In the genomic region with DNA sequence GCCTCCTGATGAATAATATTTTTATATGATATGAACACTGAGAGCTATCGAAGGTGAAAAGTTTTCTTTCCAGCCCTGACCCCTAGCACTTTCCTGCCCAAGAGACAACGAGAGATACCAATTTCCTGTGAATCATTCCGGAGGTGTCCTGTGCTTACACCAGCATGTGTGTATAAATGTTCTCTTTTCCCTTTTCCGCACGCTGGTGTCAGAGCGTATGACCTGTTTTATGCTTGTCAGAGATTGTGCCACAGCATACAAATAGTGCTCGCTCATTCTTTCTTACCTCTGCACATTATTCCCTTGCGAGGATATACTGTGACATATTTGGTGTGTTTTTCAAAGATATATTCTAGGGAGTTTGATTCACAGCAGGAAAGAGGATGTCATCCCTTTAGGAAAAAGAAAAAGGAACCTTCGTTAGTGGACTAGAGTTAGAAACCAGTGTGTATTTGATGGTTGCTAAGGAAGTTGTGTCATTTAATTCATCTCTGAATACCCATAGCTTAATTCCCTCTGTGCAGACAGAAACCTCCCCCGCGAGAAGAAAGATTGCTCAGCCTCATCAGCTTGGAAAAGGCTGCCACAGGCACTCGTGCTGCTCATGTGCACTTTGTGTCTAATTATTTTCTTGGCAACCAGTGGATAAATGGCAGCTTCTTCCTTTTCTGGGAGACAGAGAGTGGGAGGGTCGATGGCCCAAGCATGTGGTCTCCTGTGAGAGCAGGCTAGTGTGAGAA, we compare ENCODE assay signal across 8 cellular contexts. TPM values are rescaled to one million over a fixed set of nuclear protein-coding genes. Genes with fewer than 3 reads are reported as not detected.
A peak's percentile ranks its signal among the peaks of the same experiment; 100 is the strongest.
DNase-seq lines count a peak whose midpoint lies in the region; ATAC-seq, FAIRE-seq and TF ChIP-seq lines count a peak whose summit lies in the region.

No MANE protein-coding gene starts in this region.

- ATAC-seq in naive thymus-derived CD8-positive, alpha-beta T cell: no peak
- no peak for ATAC-seq in GM18505 (IDR thresholded peaks at IDR 0.05; ENCODE audit: unreplicated experiment)
- no peak for ATAC-seq in GM18519 (IDR thresholded peaks at IDR 0.05; ENCODE audit: low FRiP score, unreplicated experiment)
- ATAC-seq in GM18868 (IDR thresholded peaks at IDR 0.05; ENCODE audit: unreplicated experiment): no peak

- peak overlapping the region; percentile 30 for H3K4me2 ChIP-seq in OCI-LY7 (ENCODE audit: low read length)

- peaks cover 46% of the 10 kb centered on the region for H3K4me1 ChIP-seq in OCI-LY7 (ENCODE audit: insufficient read depth, low read length, poor library complexity, severe bottlenecking)

- peak overlapping the region; percentile 13 for H3K27ac ChIP-seq in OCI-LY7 (ENCODE audit: low read depth, low read length, poor library complexity, severe bottlenecking)

- peak overlapping the region; percentile 71 to 96 (median 86) for H3K27ac Mint-ChIP-seq in naive thymus-derived CD8-positive, alpha-beta T cell

- DNase-seq in EL (peak; percentile 49), OCI-LY7 (ENCODE audit: low spot score) (no peak), SW480 (ENCODE audit: low spot score) (no peak)
- peak in 1 of 10 donors; percentile 14 for DNase-seq in naive thymus-derived CD8-positive, alpha-beta T cell

- H3K9me2 ChIP-seq in OCI-LY7 (ENCODE audit: insufficient read depth, low read length): no peaks in the 10 kb centered on the region

- TF ChIP-seq CTCF in OCI-LY7 (conservative IDR thresholded peaks at IDR 0.05; ENCODE audit: low read length): no peak

- 0 out of 2 replicates have a peak, but pooled peaks cover 4% of the 10 kb centered on the region for H3K9me3 ChIP-seq in OCI-LY7 (ENCODE audit: low read length)

- H2AFZ ChIP-seq in OCI-LY7 (ENCODE audit: low read length): peak overlapping the region; percentile 96

- no peaks in the 10 kb centered on the region for H3K9me3 Mint-ChIP-seq in naive thymus-derived CD8-positive, alpha-beta T cell

- BruUV-seq in OCI-LY7 (replicated peaks; lab: Mats Ljungman, UMichigan): no TSS peak

- POLR2A ChIA-PET in OCI-LY7 (lab: Charles Lee): interaction anchor here (1.0 to 1.6 kb wide), 4 partner anchors 9 to 51 kb away, joined by 3 to 4 read pairs (median 4); no protein-coding TSS in a partner anchor
- POLR2A ChIA-PET in naive thymus-derived CD8-positive, alpha-beta T cell (lab: Charles Lee): interaction anchor here (0.6 to 1.3 kb wide), 6 partner anchors 10 to 62 kb away, joined by 3 to 5 read pairs (median 3); a partner anchor contains a TSS

- H4K20me1 ChIP-seq in OCI-LY7 (ENCODE audit: insufficient read depth, low read length): no peaks in the 10 kb centered on the region

- H3K4me3 Mint-ChIP-seq in naive thymus-derived CD8-positive, alpha-beta T cell: peak overlapping the region in 7 of 10 donors; percentile 9 to 76 (median 37)

- intact Hi-C loops in OCI-LY7 (cut with micrococcal nuclease; ENCODE audit: unreplicated experiment): loop anchor here (1.0 to 5.0 kb wide), 2 partner anchors 12 to 52 kb away; no protein-coding TSS in a partner anchor

- no peaks in the 10 kb centered on the region for H3K79me2 ChIP-seq in OCI-LY7 (ENCODE audit: insufficient read depth, low read depth, low read length)

- no peak for TF ChIP-seq POLR2A in GM18505 (IDR thresholded peaks at IDR 0.05; ENCODE audit: borderline replicate concordance, extremely low read depth, insufficient read depth, insufficient read length)

- FAIRE-seq in endometrium (lab: Jason Lieb, UNC): peak; percentile 33

- peaks cover 0 to 21% (median 13%) of the 10 kb centered on the region in 3 donors for H3K36me3 Mint-ChIP-seq in naive thymus-derived CD8-positive, alpha-beta T cell

- peaks cover 31 to 68% (median 49%) of the 10 kb centered on the region in 4 donors for H3K4me1 Mint-ChIP-seq in naive thymus-derived CD8-positive, alpha-beta T cell

- no peak overlapping the region for H3K4me3 ChIP-seq in OCI-LY7 (ENCODE audit: low read depth, low read length, poor library complexity, severe bottlenecking)

- no peaks in the 10 kb centered on the region for H3K27me3 Mint-ChIP-seq in naive thymus-derived CD8-positive, alpha-beta T cell

- no peaks in the 10 kb centered on the region for H3K36me3 ChIP-seq in OCI-LY7 (ENCODE audit: insufficient read depth, low read length)

- CTCF ChIA-PET in OCI-LY7 (lab: Charles Lee; ENCODE audit: unreplicated experiment): interaction anchor here (0.7 to 2.5 kb wide), 3 partner anchors 10 to 223 kb away, joined by 3 to 7 read pairs (median 6); no protein-coding TSS in a partner anchor

RNA-seq across cellular contexts. Expression of a gene that starts 14.8 kb away (rescaled TPM):
- not detected in 2 replicates for total RNA-seq in OCI-LY7 (2014; rRNA removed; shearing (Covaris generic))
- not detected in 2 replicates for total RNA-seq in OCI-LY7 (2022)
- total RNA-seq in naive thymus-derived CD8-positive, alpha-beta T cell: under 1 TPM in 1 of 2 experiments, not detected in 1; 0.19 TPM
- polyA plus RNA-seq in naive thymus-derived CD8-positive, alpha-beta T cell: under 1 TPM in 1 of 3 donors, not detected in 2; 0.09 TPM

RNA-seq across cellular contexts. Expression of a gene that starts 17.9 kb away (rescaled TPM):
- total RNA-seq in OCI-LY7 (2014; rRNA removed; shearing (Covaris generic)): not detected in 2 replicates
- total RNA-seq in OCI-LY7 (2022): not detected in 2 replicates
- 1 to 10 TPM; 7.0 to 7.6 TPM for total RNA-seq in naive thymus-derived CD8-positive, alpha-beta T cell
- polyA plus RNA-seq in naive thymus-derived CD8-positive, alpha-beta T cell: 10 to 100 TPM; 43.2 to 78.9 (median 55.3) TPM

RNA-seq across cellular contexts. Expression of a gene that starts 36.3 kb away (rescaled TPM):
- total RNA-seq in OCI-LY7 (2014; rRNA removed; shearing (Covaris generic)): 150 and 176 TPM in 2 replicates
- total RNA-seq in OCI-LY7 (2022): 161 and 171 TPM in 2 replicates
- 10 to 100 TPM; 56.7 to 59.0 TPM for total RNA-seq in naive thymus-derived CD8-positive, alpha-beta T cell
- polyA plus RNA-seq in naive thymus-derived CD8-positive, alpha-beta T cell: 10 to 100 TPM; 60.8 to 84.5 (median 71.0) TPM

Comparison
In these comparisons a context has a peak if more than half of its experiments do, and no peak if none do; other contexts are left out.
1. RNA of a gene that starts 17.9 kb away (total RNA-seq): 7.0 to 7.6 TPM in naive thymus-derived CD8-positive, alpha-beta T cell; not detected in OCI-LY7; every median in the first group is over 4 times any median in the second.